8 cellular contexts compared by ENCODE assay signal in genomic region chr13:85806553-85807175, GRCh38. TPM values are rescaled to one million over a fixed set of nuclear protein-coding genes. Genes with fewer than 3 reads are reported as not detected.
DNase-seq lines count a peak whose midpoint lies in the region; ATAC-seq and TF ChIP-seq lines count a peak whose summit lies in the region.

No MANE protein-coding gene starts in this region.

- H3K27ac ChIP-seq in body of pancreas: no peak overlapping the region
- H3K27ac ChIP-seq in liver (ENCODE audit: low read depth in 1 of 2, low read length in 2 of 2): no peak overlapping the region

- 6% methylated on average over 3 of the region's 3 CpGs for WGBS in body of pancreas, 2 donors
- WGBS in liver: 13% methylated on average over 3 of the region's 3 CpGs

- no peaks in the 10 kb centered on the region for H3K36me3 ChIP-seq in body of pancreas (replicated peaks in 1 of 2; ENCODE audit: insufficient read depth in 1 of 2, low read depth in 2 of 2)
- no peaks in the 10 kb centered on the region for H3K36me3 ChIP-seq in liver (ENCODE audit: control insufficient read depth in 4 of 4, insufficient read depth in 3 of 4, low read depth in 1 of 4, low read length in 3 of 4)

- no peak overlapping the region for H3K4me3 ChIP-seq in body of pancreas
- H3K4me3 ChIP-seq in liver (ENCODE audit: low read depth in 1 of 3, low read length in 3 of 3): no peak overlapping the region

- DNase-seq in AG08395 (ENCODE audit: low spot score) (peak; percentile 2), NCI-H2227 (lab: John Stamatoyannopoulos, UW; ENCODE audit: unreplicated experiment) (peak; percentile 70), body of pancreas (no peak), mesenteric fat pad (ENCODE audit: low spot score) (no peak)
- no peak for DNase-seq in stimulated activated naive CD4-positive, alpha-beta T cell treated with Interleukin-2 at 50 U/mL for 16 hours (lab: John Stamatoyannopoulos, UW)

- intact Hi-C loops in body of pancreas (cut with DNase I): no loop called here

- TF ChIP-seq CTCF in body of pancreas (IDR thresholded peaks at IDR 0.05): peak; percentile 35 to 64 (median 57)
- TF ChIP-seq CTCF in liver (IDR thresholded peaks at IDR 0.05; ENCODE audit: low read depth, low read length, missing input control): peak; percentile 46

- peak; percentile 81 for ATAC-seq in GM18517 (IDR thresholded peaks at IDR 0.05; ENCODE audit: unreplicated experiment)
- peak; percentile 72 for ATAC-seq in HG03064 (IDR thresholded peaks at IDR 0.05; ENCODE audit: low read depth, unreplicated experiment)
- ATAC-seq in body of pancreas: peak; percentile 70

- H3K9me3 ChIP-seq in body of pancreas (no peaks in the 10 kb centered on the region), liver (ENCODE audit: control insufficient read depth in 4 of 4, low read length in 3 of 4) (no peaks in the 10 kb centered on the region)

- no peaks in the 10 kb centered on the region for H3K4me1 ChIP-seq in body of pancreas
- no peaks in the 10 kb centered on the region for H3K4me1 ChIP-seq in liver (ENCODE audit: control insufficient read depth in 4 of 4, insufficient read depth in 4 of 4, low read length in 3 of 4)

- TF ChIP-seq RAD21 in liver (IDR thresholded peaks at IDR 0.05): peak; percentile 80

- H3K9ac ChIP-seq in liver (ENCODE audit: low read depth in 1 of 2, low read length in 2 of 2): no peak overlapping the region

- H3K27me3 ChIP-seq in body of pancreas (no peaks in the 10 kb centered on the region), liver (ENCODE audit: control insufficient read depth in 4 of 4, insufficient read depth in 4 of 4, low read length in 3 of 4) (no peaks in the 10 kb centered on the region)

- no peak for TF ChIP-seq POLR2A in body of pancreas (IDR thresholded peaks at IDR 0.05)

TF ChIP-seq in liver, 16 proteins besides CTCF, POLR2A, EP300 and RAD21:
- no peak for TF ChIP-seq RXRA (IDR thresholded peaks at IDR 0.05)
- no peak for TF ChIP-seq SP1 (IDR thresholded peaks at IDR 0.05)
- TF ChIP-seq FOXA1 (IDR thresholded peaks at IDR 0.05): no peak
- no peak for TF ChIP-seq HNF4G (IDR thresholded peaks at IDR 0.05)
- no peak for TF ChIP-seq JUND (IDR thresholded peaks at IDR 0.05)
- TF ChIP-seq EGR1 (IDR thresholded peaks at IDR 0.05; ENCODE audit: low read depth in 2 of 2): no peak
- TF ChIP-seq GABPA (IDR thresholded peaks at IDR 0.05 in 1 of 2, conservative IDR thresholded peaks at IDR 0.05 in 1 of 2): no peak
- no peak for TF ChIP-seq YY1 (IDR thresholded peaks at IDR 0.05)
- TF ChIP-seq REST (IDR thresholded peaks at IDR 0.05): no peak
- no peak for TF ChIP-seq TAF1 (conservative IDR thresholded peaks at IDR 0.05)
TF ChIP-seq in liver: peak in this region for 0.

RNA-seq across cellular contexts. Expression of gene SLITRK6, which starts 7.4 kb away (rescaled TPM):
- not detected for total RNA-seq in body of pancreas
- total RNA-seq in liver: 1 to 10 TPM in 1 of 2 donors, under 1 TPM in 1; 0.59 to 1.5 TPM
- polyA plus RNA-seq in liver: under 1 TPM; 0.22 to 0.78 TPM
- not detected for total RNA-seq in mesenteric fat pad

Comparison
In these comparisons a context has a peak if more than half of its experiments do, and no peak if none do; other contexts are left out.
1. DNase-seq: peak in AG08395 (single experiment) and NCI-H2227 (single experiment); none in body of pancreas (0 of 4), stimulated activated naive CD4-positive, alpha-beta T cell treated with Interleukin-2 at 50 U/mL for 16 hours (single experiment) and mesenteric fat pad (single experiment).
2. Peak in every context shown above with its lines, with median percentiles within 50 percentile points of each other: ATAC-seq.